In the genomic region with DNA sequence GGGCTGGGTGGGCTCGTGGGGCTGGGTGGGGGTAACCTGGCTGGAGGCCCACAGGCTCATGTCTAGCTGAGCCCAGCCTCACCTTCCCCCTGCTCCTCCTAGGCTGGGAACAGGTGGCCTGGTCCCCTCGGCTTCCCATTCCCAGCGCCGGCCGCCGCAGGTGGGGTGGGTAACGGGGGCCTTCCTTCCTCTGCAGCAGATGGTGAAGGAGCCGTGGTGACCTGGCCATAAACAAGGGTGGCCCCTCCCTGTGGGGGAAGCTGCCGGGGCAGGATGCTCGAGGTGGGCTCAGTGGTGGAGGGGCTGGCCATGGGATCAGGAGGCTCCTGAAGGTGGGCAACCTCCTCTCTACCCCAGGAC, we compare ENCODE assay signal across 20 cellular contexts. TPM values are rescaled to one million over a fixed set of nuclear protein-coding genes. Genes with fewer than 3 reads are reported as not detected.
DNase-seq lines count a peak whose midpoint lies in the region; ATAC-seq and TF ChIP-seq lines count a peak whose summit lies in the region.
"Had no signal": no experiment of that assay in that cellular context is flagged by ENCODE, and none has a peak within 500 bp of the region (broad histone marks: within the 10 kb centered on the region; RNA-seq: fewer than 3 reads in every experiment).

No MANE protein-coding gene starts in this region.

- no peaks in the 10 kb centered on the region for H3K9me3 ChIP-seq in BLaER1 treated with 17β-estradiol and CSF1 and Interleukin-3, amounts not matched to agents 10 nM and 100 nM (replicated peaks in 1 of 11)
- no peaks in the 10 kb centered on the region for H3K9me3 ChIP-seq in neutrophil
- H3K9me3 ChIP-seq in gastroesophageal sphincter: no peaks in the 10 kb centered on the region

- H3K4me1 ChIP-seq in BLaER1 treated with 17β-estradiol and CSF1 and Interleukin-3, amounts not matched to agents 10 nM and 100 nM: peaks cover 93 to 100% (median 99%) of the 10 kb centered on the region in 10 experiments
- H3K4me1 ChIP-seq in neutrophil (ENCODE audit: control insufficient read depth in 1 of 2, insufficient read depth in 1 of 2, low read depth in 1 of 2, low read length in 1 of 2) (peaks cover 88 to 95% of the 10 kb centered on the region in 2 experiments), gastroesophageal sphincter (peaks cover 0 to 38% (median 18%) of the 10 kb centered on the region in 3 donors)

- peak overlapping the region in 8 of 11 experiments; percentile 58 to 73 (median 68); a peak in 14 of 22 replicates for H3K9ac ChIP-seq in BLaER1 treated with 17β-estradiol and CSF1 and Interleukin-3, amounts not matched to agents 10 nM and 100 nM

- TF ChIP-seq CTCF in neutrophil (IDR thresholded peaks at IDR 0.05): no peak
- TF ChIP-seq CTCF in gastroesophageal sphincter (IDR thresholded peaks at IDR 0.05): no peak

- no peaks in the 10 kb centered on the region for H3K36me3 ChIP-seq in BLaER1 treated with 17β-estradiol and CSF1 and Interleukin-3, amounts not matched to agents 10 nM and 100 nM
- H3K36me3 ChIP-seq in neutrophil (no peaks in the 10 kb centered on the region), gastroesophageal sphincter (no peaks in the 10 kb centered on the region)

- WGBS in gastroesophageal sphincter (ENCODE audit: low coverage in 1 of 2), 2 donors: no CpG with 5 or more reads among the region's 10 CpGs

- DNase-seq in NCI-H2171 (lab: John Stamatoyannopoulos, UW): peak; percentile 69
- DNase-seq in epithelial cell of prostate (ENCODE audit: low read depth, low spot score): no peak
- no peak for DNase-seq in SIG-M5 treated with dmso at 0.1 percent for 504 hours (lab: John Stamatoyannopoulos, UW; ENCODE audit: unreplicated experiment)
- no peak for DNase-seq in globus pallidus (ENCODE audit: low spot score)
- no peak for DNase-seq in NK-92 (lab: John Stamatoyannopoulos, UW; ENCODE audit: unreplicated experiment)
- DNase-seq: C1 segment of cervical spinal cord, DMS 273 treated with DMSO at 0.1 percent for 48 hours, H9, KG1, NCI-H1048, NCI-H1436 treated with DMSO at 0.1 percent for 48 hours, NCI-H2081 treated with DMSO at 0.1 percent for 48 hours, NCI-H226, NCI-H524 treated with DMSO at 0.1 percent for 48 hours, Right ventricle myocardium superior had no signal

- TF ChIP-seq EP300 in gastroesophageal sphincter (IDR thresholded peaks at IDR 0.05): no peak

- peaks cover 0 to 14% (median 0%) of the 10 kb centered on the region in 11 experiments; a peak in 1 of 22 replicates for H4K20me1 ChIP-seq in BLaER1 treated with 17β-estradiol and CSF1 and Interleukin-3, amounts not matched to agents 10 nM and 100 nM

- TF ChIP-seq POLR2A in gastroesophageal sphincter (IDR thresholded peaks at IDR 0.05): no peak

- H3K4me2 ChIP-seq in BLaER1 treated with 17β-estradiol and CSF1 and Interleukin-3, amounts not matched to agents 10 nM and 100 nM: peak overlapping the region; percentile 82 to 99 (median 91)

- H3K27ac ChIP-seq in BLaER1 treated with 17β-estradiol and CSF1 and Interleukin-3, amounts not matched to agents 10 nM and 100 nM: peak overlapping the region in 9 of 11 experiments; percentile 75 to 85 (median 80); a peak in 19 of 22 replicates
- H3K27ac ChIP-seq in epithelial cell of prostate (peak overlapping the region; percentile 99), neutrophil (peak overlapping the region; percentile 97), gastroesophageal sphincter (no peak overlapping the region)

- ATAC-seq in gastroesophageal sphincter: no peak
- ATAC-seq: Panc1, SK-N-SH treated with all-trans-retinoic acid at 6 μM for 48 hours had no signal

- peaks cover 0 to 42% (median 20%) of the 10 kb centered on the region in 11 experiments; a peak in 16 of 22 replicates for H3K27me3 ChIP-seq in BLaER1 treated with 17β-estradiol and CSF1 and Interleukin-3, amounts not matched to agents 10 nM and 100 nM
- H3K27me3 ChIP-seq in neutrophil (no peaks in the 10 kb centered on the region), gastroesophageal sphincter (no peaks in the 10 kb centered on the region)

- H3K4me3 ChIP-seq in BLaER1 treated with 17β-estradiol and CSF1 and Interleukin-3, amounts not matched to agents 10 nM and 100 nM: no peak overlapping the region
- H3K4me3 ChIP-seq in neutrophil (ENCODE audit: low read depth in 1 of 2, low read length in 1 of 2): peak overlapping the region in 1 of 2 experiments; percentile 63
- no peak overlapping the region for H3K4me3 ChIP-seq in gastroesophageal sphincter

RNA-seq across cellular contexts. Expression of a gene that starts 41.0 kb away (rescaled TPM):
- 10 to 100 TPM; 38.8 to 81.0 (median 56.4) TPM for total RNA-seq in gastroesophageal sphincter

Comparison
In these comparisons a context has a peak if more than half of its experiments do, and no peak if none do; other contexts are left out.
1. H3K27ac ChIP-seq: peak in BLaER1 treated with 17β-estradiol and CSF1 and Interleukin-3, amounts not matched to agents 10 nM and 100 nM (9 of 11), epithelial cell of prostate (single experiment) and neutrophil (single experiment); none in gastroesophageal sphincter (0 of 4).